Comparison of ENCODE assay signal across 30 cellular contexts in genomic region chr4:98300706-98301105, GRCh38.
"Had no signal": no experiment of that assay in that cellular context is flagged by ENCODE, and none has a peak within 500 bp of the region (broad histone marks: within the 10 kb centered on the region; RNA-seq: fewer than 3 reads in every experiment).

No MANE protein-coding gene starts in this region.

- FAIRE-seq: astrocyte, TTC549 had no signal

- H3K36me3 ChIP-seq: adrenal gland, brain microvascular endothelial cell, breast epithelium had no signal

- H3K27me3 ChIP-seq: adrenal gland, body of pancreas, brain microvascular endothelial cell, breast epithelium had no signal

- H3K4me1 ChIP-seq: adrenal gland, body of pancreas, breast epithelium had no signal

- H3K9me3 ChIP-seq: adrenal gland, body of pancreas had no signal

- H3K4me3 ChIP-seq: adrenal gland, body of pancreas, breast epithelium had no signal

- H3K27ac ChIP-seq: adrenal gland, body of pancreas, brain microvascular endothelial cell, breast epithelium, VCaP had no signal

- DNase-seq: activated B cell treated with CpG ODN at 0.5 μM for 24 hours; activated CD4-positive, alpha-beta memory T cell treated with anti-CD3 and anti-CD28 coated beads for 36 hours; activated CD4-positive, alpha-beta T cell treated with anti-CD3 and anti-CD28 coated beads for 4 hours; activated CD4-positive, alpha-beta T cell treated with anti-CD3 and anti-CD28 coated beads, Interleukin-2, amount 10 ng/mL, durations not matched to agents 24 days and 14 days; activated CD4-positive, alpha-beta T cell treated with anti-CD3 and anti-CD28 coated beads, Interleukin-2, amount 50 U/mL, for 1 hour; activated CD4-positive, alpha-beta T cell treated with anti-CD3 and anti-CD28 coated beads, Interleukin-2, amount 50 U/mL, for 4 hours; activated CD4-positive, CD25-positive, alpha-beta regulatory T cell treated with anti-CD3 and anti-CD28 coated beads, Interleukin-2, amount 50 U/mL, for 72 hours; activated CD8-positive, alpha-beta memory T cell treated with anti-CD3 and anti-CD28 coated beads, Interleukin-2, amount 50 U/mL, for 4 hours; activated CD8-positive, alpha-beta T cell treated with anti-CD3 and anti-CD28 coated beads for 36 hours; activated effector memory CD4-positive, alpha-beta T cell treated with anti-CD3 and anti-CD28 coated beads, Interleukin-2, amount 50 U/mL, for 16 hours; activated gamma-delta T cell treated with Interleukin-2 at 50 U/mL for 16 hours; activated naive CD4-positive, alpha-beta T cell; activated naive CD4-positive, alpha-beta T cell treated with anti-CD3 and anti-CD28 coated beads for 36 hours; activated naive CD4-positive, alpha-beta T cell treated with anti-CD3 and anti-CD28 coated beads, Interleukin-2, amount 50 U/mL, for 16 hours; activated naive CD8-positive, alpha-beta T cell treated with anti-CD3 and anti-CD28 coated beads for 36 hours; activated T-cell treated with anti-CD3 and anti-CD28 coated beads for 4 hours; activated T-cell treated with anti-CD3 and anti-CD28 coated beads, Interleukin-2, amount 50 U/mL, for 1 hour; activated T-cell treated with anti-CD3 and anti-CD28 coated beads, Interleukin-2, amount 50 U/mL, for 4 hours; activated T-cell treated with anti-CD3 and anti-CD28 coated beads, Interleukin-2, amount 50 U/mL, for 72 hours; adrenal gland; amniotic stem cell; aorta; body of pancreas; brain microvascular endothelial cell; central memory CD4-positive, alpha-beta T cell; T-helper 17 cell had no signal
